In genomic region chr12:49088190-49088931, GRCh38 we compare ENCODE assay signal across 8 cellular contexts. TPM values are rescaled to one million over a fixed set of nuclear protein-coding genes. Genes with fewer than 3 reads are reported as not detected.
DNase-seq lines count a peak whose midpoint lies in the region; ATAC-seq, FAIRE-seq and TF ChIP-seq lines count a peak whose summit lies in the region.

No MANE protein-coding gene starts in this region.

- H3K27me3 ChIP-seq in ACC112 (ENCODE audit: insufficient read depth, low read length), result peaks cover 36% of the 10 kb centered on the region

- H3K27ac ChIP-seq in ACC112 (ENCODE audit: low read depth, low read length) (no peak overlapping the region), caudate nucleus (ENCODE audit: low read depth, low read length) (peak overlapping the region; percentile 81), kidney (ENCODE audit: low read depth in 2 of 2, low read length in 2 of 2) (no peak overlapping the region)

- intact Hi-C loops in kidney (cut with DNase I), result no loop called here

- peak overlapping the region; percentile 34 for H2AFZ ChIP-seq in ACC112 (ENCODE audit: low read length, unreplicated experiment)

- H3K4me1 ChIP-seq in ACC112 (ENCODE audit: control insufficient read depth, insufficient read depth, low read length, unreplicated experiment) (peaks cover 12% of the 10 kb centered on the region), kidney (ENCODE audit: control insufficient read depth in 1 of 2, insufficient read depth in 1 of 2, low read depth in 1 of 2, low read length in 2 of 2) (peaks cover 0 to 25% of the 10 kb centered on the region in 2 donors)

- H3K4me3 ChIP-seq in ACC112 (ENCODE audit: low read depth, low read length) (peak overlapping the region; percentile 34; the same call in 1 of the 2 replicates), WI38 (ENCODE audit: low read depth, low read length) (peak overlapping the region; percentile 18; the same call in 1 of the 2 replicates), kidney (ENCODE audit: low read length in 2 of 2) (peak overlapping the region in 1 of 2 donors; percentile 25)

- ATAC-seq in GM18858 (IDR thresholded peaks at IDR 0.05; ENCODE audit: unreplicated experiment), result peak; percentile 70
- peak; percentile 87 for ATAC-seq in HG03342 (IDR thresholded peaks at IDR 0.05; ENCODE audit: unreplicated experiment)

- FAIRE-seq in kidney (lab: Jason Lieb, UNC), result no peak

- TF ChIP-seq CTCF in WI38 (IDR thresholded peaks at IDR 0.05; ENCODE audit: low read depth, low read length) (peak; percentile 68), kidney (IDR thresholded peaks at IDR 0.05; ENCODE audit: borderline replicate concordance, extremely low read depth, insufficient read depth) (peak; percentile 91)

- DNase-seq in NCI-H226, result peak; percentile 98
- DNase-seq in caudate nucleus (lab: John Stamatoyannopoulos, UW), result peak in 59 of 61 donors; percentile 27 to 89 (median 62)
- peak; percentile 91 for DNase-seq in kidney
- peak; percentile 43 to 68 for DNase-seq in stimulated activated CD4-positive, alpha-beta T cell treated with anti-CD3 and anti-CD28 coated beads, Interleukin-1b, Interleukin-23, amount 100 ng/mL, for 4 hours (ENCODE audit: low read depth in 2 of 2)

- H3K79me2 ChIP-seq in ACC112 (ENCODE audit: control insufficient read depth, insufficient read depth, low read length, unreplicated experiment), result no peaks in the 10 kb centered on the region

- no peak overlapping the region for H3K9ac ChIP-seq in kidney (ENCODE audit: low read length in 2 of 2)

- H3K36me3 ChIP-seq in ACC112 (ENCODE audit: insufficient read depth, low read length) (no peaks in the 10 kb centered on the region), kidney (ENCODE audit: control insufficient read depth in 1 of 2, insufficient read depth in 2 of 2, low read length in 2 of 2) (no peaks in the 10 kb centered on the region)

- H3K9me3 ChIP-seq in kidney (ENCODE audit: control insufficient read depth in 1 of 2, low read length in 2 of 2), result no peaks in the 10 kb centered on the region

RNA-seq across cellular contexts. Expression of gene DHH, which starts 6.2 kb away (rescaled TPM):
- 1.6 TPM for total RNA-seq in kidney
- 0.54 TPM for polyA plus RNA-seq in kidney (ENCODE audit: insufficient read depth, low read depth, low replicate concordance)

RNA-seq across cellular contexts. Expression of gene RHEBL1, which starts 18.6 kb away (rescaled TPM):
- 0.69 TPM for total RNA-seq in kidney
- 0.52 TPM for polyA plus RNA-seq in kidney (ENCODE audit: insufficient read depth, low read depth, low replicate concordance)

RNA-seq across cellular contexts. Expression of gene LMBR1L, which starts 22.3 kb away (rescaled TPM):
- total RNA-seq in kidney, result 64.8 TPM
- 21.2 TPM for polyA plus RNA-seq in kidney (ENCODE audit: insufficient read depth, low read depth, low replicate concordance)

RNA-seq across cellular contexts. Expression of gene KMT2D, which starts 27.8 kb away (rescaled TPM):
- total RNA-seq in kidney, result 89.9 TPM
- 5.0 TPM for polyA plus RNA-seq in kidney (ENCODE audit: insufficient read depth, low read depth, low replicate concordance)

RNA-seq across cellular contexts. Expression of gene TUBA1B, which starts 42.8 kb away (rescaled TPM):
- total RNA-seq in kidney, result 537 TPM
- polyA plus RNA-seq in kidney (ENCODE audit: insufficient read depth, low read depth, low replicate concordance), result 533 TPM
